15 cellular contexts compared by ENCODE assay signal in the genomic region with DNA sequence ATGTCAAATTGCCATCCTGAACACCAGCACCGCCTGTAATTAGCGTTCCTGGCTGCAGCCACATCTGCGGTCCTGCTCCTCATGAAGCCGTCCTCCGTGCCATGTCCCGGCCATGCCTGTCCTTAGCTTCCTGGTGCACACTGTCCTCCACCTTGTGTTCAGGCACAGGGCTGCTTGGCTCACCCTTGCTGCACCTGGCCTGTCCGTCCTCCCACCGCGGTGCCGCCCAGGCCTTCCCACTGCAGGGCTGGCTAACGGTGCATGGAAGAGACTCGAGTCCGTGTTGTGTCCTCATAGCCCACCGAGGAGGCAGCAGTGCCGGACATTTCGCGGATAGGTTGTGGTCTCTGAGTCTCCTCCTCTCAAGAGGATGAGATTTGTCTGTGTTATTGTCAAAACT. TPM values are rescaled to one million over a fixed set of nuclear protein-coding genes. Genes with fewer than 3 reads are reported as not detected.
DNase-seq lines count a peak whose midpoint lies in the region; ATAC-seq, FAIRE-seq and TF ChIP-seq lines count a peak whose summit lies in the region.
"Had no signal": no experiment of that assay in that cellular context is flagged by ENCODE, and none has a peak within 500 bp of the region (broad histone marks: within the 10 kb centered on the region; RNA-seq: fewer than 3 reads in every experiment).

No MANE protein-coding gene starts in this region.

- H3K36me3 ChIP-seq in CD8-positive, alpha-beta T cell (ENCODE audit: insufficient read depth, low read length) = peaks cover 12% of the 10 kb centered on the region

- TF ChIP-seq EP300 in A549 (IDR thresholded peaks at IDR 0.05) = no peak

- H3K4me2 ChIP-seq in A549 = no peak overlapping the region

- peaks cover 26% of the 10 kb centered on the region for H3K36me3 Mint-ChIP-seq in CD8-positive, alpha-beta T cell
- peaks cover 2% of the 10 kb centered on the region for H3K36me3 Mint-ChIP-seq in neural crest cell (ENCODE audit: low read depth)
- peaks cover 8% of the 10 kb centered on the region for H3K36me3 Mint-ChIP-seq in activated T-helper 1 cell treated with anti-CD3 and anti-CD28 coated beads, Interleukin-12 subunit alpha, Interleukin-12 subunit beta, Interleukin-2, Interleukin-4 antibody, amounts not matched to agents 30 ng/mL and 10 ng/mL and 1 ng/mL, durations not matched to agents 14 hours and 24 hours and 36 hours (ENCODE audit: low read depth)

- H3K27me3 ChIP-seq in CD8-positive, alpha-beta T cell (ENCODE audit: insufficient read depth, low read length) = no peaks in the 10 kb centered on the region

- DNase-seq in A549 (ENCODE audit: low read depth in 1 of 2, low spot score in 1 of 2) (no peak), neural crest cell (ENCODE audit: low read depth, low spot score) (no peak)
- DNase-seq in CD8-positive, alpha-beta T cell = no peak
- no peak for DNase-seq in activated CD4-positive, alpha-beta T cell treated with anti-CD3 and anti-CD28 coated beads for 4 hours
- no peak for DNase-seq in activated T-helper 1 cell treated with anti-CD3 and anti-CD28 coated beads, Interleukin-12 subunit alpha, Interleukin-12 subunit beta, Interleukin-2, Interleukin-4 antibody, amounts not matched to agents 30 ng/mL and 10 ng/mL and 1 ng/mL, durations not matched to agents 14 hours and 24 hours and 36 hours (ENCODE audit: low spot score)
- DNase-seq: KG1, NCI-H1092, NCI-H2227 treated with DMSO at 0.1 percent for 48 hours, NCI-H524 treated with DMSO at 0.1 percent for 48 hours, SIG-M5 had no signal

- peaks cover 19% of the 10 kb centered on the region for H3K4me1 Mint-ChIP-seq in CD8-positive, alpha-beta T cell (ENCODE audit: low read depth)
- H3K4me1 Mint-ChIP-seq in neural crest cell = peaks cover 15% of the 10 kb centered on the region
- peaks cover 5% of the 10 kb centered on the region for H3K4me1 Mint-ChIP-seq in activated T-helper 1 cell treated with anti-CD3 and anti-CD28 coated beads, Interleukin-12 subunit alpha, Interleukin-12 subunit beta, Interleukin-2, Interleukin-4 antibody, amounts not matched to agents 30 ng/mL and 10 ng/mL and 1 ng/mL, durations not matched to agents 14 hours and 24 hours and 36 hours (ENCODE audit: low read depth)
- H3K4me1 Mint-ChIP-seq: CD14-positive monocyte had no signal

- no peaks in the 10 kb centered on the region for H3K9me3 Mint-ChIP-seq in CD8-positive, alpha-beta T cell
- H3K9me3 Mint-ChIP-seq in neural crest cell = no peaks in the 10 kb centered on the region
- H3K9me3 Mint-ChIP-seq in activated T-helper 1 cell treated with anti-CD3 and anti-CD28 coated beads, Interleukin-12 subunit alpha, Interleukin-12 subunit beta, Interleukin-2, Interleukin-4 antibody, amounts not matched to agents 30 ng/mL and 10 ng/mL and 1 ng/mL, durations not matched to agents 14 hours and 24 hours and 36 hours = no peaks in the 10 kb centered on the region
- H3K9me3 Mint-ChIP-seq: CD14-positive monocyte had no signal

- POLR2A ChIA-PET in A549 (lab: Yijun Ruan, JAX) = no interaction called here
- POLR2A ChIA-PET in CD8-positive, alpha-beta T cell (lab: Charles Lee) = no interaction called here

- ATAC-seq in A549 (no peak; a peak in 1 of 6 replicates), HG03565 (IDR thresholded peaks at IDR 0.05; ENCODE audit: unreplicated experiment) (no peak)
- ATAC-seq in CD8-positive, alpha-beta T cell = no peak

- no peak for FAIRE-seq in A549 (lab: Jason Lieb, UNC)
- FAIRE-seq: RCC 7860 had no signal

- no peaks in the 10 kb centered on the region for H3K27me3 Mint-ChIP-seq in CD8-positive, alpha-beta T cell (ENCODE audit: low read depth)
- no peaks in the 10 kb centered on the region for H3K27me3 Mint-ChIP-seq in neural crest cell (ENCODE audit: low read depth)
- H3K27me3 Mint-ChIP-seq in activated T-helper 1 cell treated with anti-CD3 and anti-CD28 coated beads, Interleukin-12 subunit alpha, Interleukin-12 subunit beta, Interleukin-2, Interleukin-4 antibody, amounts not matched to agents 30 ng/mL and 10 ng/mL and 1 ng/mL, durations not matched to agents 14 hours and 24 hours and 36 hours (ENCODE audit: insufficient read depth) = no peaks in the 10 kb centered on the region

- TF ChIP-seq CTCF in A549 (IDR thresholded peaks at IDR 0.05) (no peak), neural crest cell (conservative IDR thresholded peaks at IDR 0.05) (no peak)
- no peak for TF ChIP-seq CTCF in CD8-positive, alpha-beta T cell (IDR thresholded peaks at IDR 0.05)

- H3K4me3 Mint-ChIP-seq in CD8-positive, alpha-beta T cell = no peak overlapping the region
- no peak overlapping the region for H3K4me3 Mint-ChIP-seq in neural crest cell
- no peak overlapping the region for H3K4me3 Mint-ChIP-seq in activated T-helper 1 cell treated with anti-CD3 and anti-CD28 coated beads, Interleukin-12 subunit alpha, Interleukin-12 subunit beta, Interleukin-2, Interleukin-4 antibody, amounts not matched to agents 30 ng/mL and 10 ng/mL and 1 ng/mL, durations not matched to agents 14 hours and 24 hours and 36 hours

- intact Hi-C loops in CD8-positive, alpha-beta T cell (cut with DNase I, micrococcal nuclease) = no loop called here
- intact Hi-C loops in activated T-helper 1 cell treated with anti-CD3 and anti-CD28 coated beads, Interleukin-12 subunit alpha, Interleukin-12 subunit beta, Interleukin-2, Interleukin-4 antibody, amounts not matched to agents 30 ng/mL and 10 ng/mL and 1 ng/mL, durations not matched to agents 14 hours and 24 hours and 36 hours (cut with micrococcal nuclease) = no loop called here

- no peak for TF ChIP-seq RAD21 in A549 (conservative IDR thresholded peaks at IDR 0.05 in 1 of 2, IDR thresholded peaks at IDR 0.05 in 1 of 2)

- TF ChIP-seq POLR2A in A549 (IDR thresholded peaks at IDR 0.05; ENCODE audit: low read length) = 0 out of 2 replicates have a peak, but pooled peaks have one; percentile 7

- no peak overlapping the region for H3K4me3 ChIP-seq in A549
- H3K4me3 ChIP-seq in CD8-positive, alpha-beta T cell (ENCODE audit: low read depth, low read length) = no peak overlapping the region
- H3K4me3 ChIP-seq: HAP-1 had no signal

- no peak overlapping the region for H3K27ac ChIP-seq in A549
- no peak overlapping the region for H3K27ac ChIP-seq in CD8-positive, alpha-beta T cell (ENCODE audit: low read depth, low read length)
- H3K27ac ChIP-seq in angular gyrus (ENCODE audit: low read depth, low read length) = peak overlapping the region; percentile 22

- H3K27ac Mint-ChIP-seq in CD8-positive, alpha-beta T cell = peak overlapping the region; percentile 76
- peak overlapping the region; percentile 32 for H3K27ac Mint-ChIP-seq in neural crest cell (ENCODE audit: unreplicated experiment)
- H3K27ac Mint-ChIP-seq in activated T-helper 1 cell treated with anti-CD3 and anti-CD28 coated beads, Interleukin-12 subunit alpha, Interleukin-12 subunit beta, Interleukin-2, Interleukin-4 antibody, amounts not matched to agents 30 ng/mL and 10 ng/mL and 1 ng/mL, durations not matched to agents 14 hours and 24 hours and 36 hours = no peak overlapping the region

- H3K4me1 ChIP-seq in A549 = 0 out of 3 replicates have a peak, but pooled peaks cover 4% of the 10 kb centered on the region
- H3K4me1 ChIP-seq in CD8-positive, alpha-beta T cell (ENCODE audit: insufficient read depth, low read length) = peaks cover 3% of the 10 kb centered on the region
- H3K4me1 ChIP-seq: HAP-1 had no signal

- no peaks in the 10 kb centered on the region for H3K9me3 ChIP-seq in A549
- H3K9me3 ChIP-seq in CD8-positive, alpha-beta T cell (ENCODE audit: low read length) = no peaks in the 10 kb centered on the region
- H3K9me3 ChIP-seq: HAP-1 had no signal

- CTCF ChIA-PET in A549 (lab: Yijun Ruan, JAX) = interaction anchor here (1.0 to 1.8 kb wide), 4 partner anchors 10 to 136 kb away, joined by 5 to 7 read pairs (median 5); no protein-coding TSS in a partner anchor
- CTCF ChIA-PET in CD8-positive, alpha-beta T cell (lab: Charles Lee) = no interaction called here

- WGBS in A549 (ENCODE audit: missing lambda C conversion rate) = 95% methylated on average over 17 of the region's 17 CpGs

TF ChIP-seq in A549, 52 proteins besides CTCF, POLR2A, EP300 and RAD21:
- no peak for TF ChIP-seq SMC3 (IDR thresholded peaks at IDR 0.05)
- no peak for TF ChIP-seq HOXA7 (CRISPR knock-in tag; IDR thresholded peaks at IDR 0.05)
- no peak for TF ChIP-seq RNF2 (IDR thresholded peaks at IDR 0.05; ENCODE audit: borderline replicate concordance, low read depth)
- no peak for TF ChIP-seq HEYL (CRISPR knock-in tag; IDR thresholded peaks at IDR 0.05)
TF ChIP-seq in A549: peak in this region for 0.

RNA-seq across cellular contexts. Expression of gene DUSP14, which starts 20.4 kb away (rescaled TPM):
- polyA plus RNA-seq in A549 (2011; rRNA removed) = 35.5 and 38.0 TPM in 2 replicates
- 58.2 and 76.0 TPM in 2 replicates for polyA plus RNA-seq in A549 (2012; cell fraction: cytosol; rRNA removed)
- polyA plus RNA-seq in A549 (2012; cell fraction: nucleus; rRNA removed) = 54.1 and 60.8 TPM in 2 replicates
- 32.7 to 36.1 TPM (median 34.1 TPM) in 3 replicates for polyA plus RNA-seq in A549 (2017; fragmentation: RNase III; extraction: RNeasy Plus Mini Kit Qiagen cat#74134 plus additional on column Dnase treatment)
- polyA minus RNA-seq in A549 (2011; rRNA and poly(A)+ RNA removed) = 34.0 and 37.4 TPM in 2 replicates
- total RNA-seq in CD8-positive, alpha-beta T cell = 1 to 10 TPM; 5.5 to 6.8 TPM
- total RNA-seq in neural crest cell = 21.0 and 21.5 TPM in 2 replicates
- 21.4 and 22.3 TPM in 2 replicates for total RNA-seq in activated T-helper 1 cell treated with anti-CD3 and anti-CD28 coated beads, Interleukin-12 subunit alpha, Interleukin-12 subunit beta, Interleukin-2, Interleukin-4 antibody, amounts not matched to agents 30 ng/mL and 10 ng/mL and 1 ng/mL, durations not matched to agents 14 hours and 24 hours and 36 hours
